ENCODE assay signal across 9 cellular contexts in the genomic region with DNA sequence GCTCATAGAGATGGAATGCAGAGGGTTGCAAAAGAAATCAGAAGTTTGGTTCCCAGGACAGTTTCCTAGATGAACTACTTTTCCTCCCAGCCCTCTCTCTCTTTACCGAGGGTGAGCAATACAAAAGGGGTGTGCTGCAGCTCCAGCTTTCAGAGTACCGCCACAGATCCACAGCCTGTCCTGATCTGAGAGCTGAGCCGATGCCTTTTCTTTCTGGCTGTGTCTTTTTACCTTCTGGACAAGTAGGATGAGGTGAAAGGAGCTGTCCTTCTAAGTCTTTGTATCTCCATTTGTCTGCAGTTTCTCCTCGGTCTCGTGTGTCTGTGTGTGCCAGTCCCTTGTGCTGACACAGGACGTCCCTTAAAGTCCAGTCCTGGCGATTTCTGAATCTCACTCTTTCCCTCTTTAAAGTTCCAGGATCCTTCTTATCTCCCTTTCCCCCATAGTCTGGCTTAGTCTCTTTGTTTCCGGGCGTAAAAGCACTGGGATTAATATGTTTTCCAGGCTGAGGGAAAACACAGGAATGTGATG. TPM values are rescaled to one million over a fixed set of nuclear protein-coding genes. Genes with fewer than 3 reads are reported as not detected.
A peak's percentile ranks its signal among the peaks of the same experiment; 100 is the strongest.
DNase-seq lines count a peak whose midpoint lies in the region; TF ChIP-seq lines count a peak whose summit lies in the region.
"Had no signal": no experiment of that assay in that cellular context is flagged by ENCODE, and none has a peak within 500 bp of the region (broad histone marks: within the 10 kb centered on the region; RNA-seq: fewer than 3 reads in every experiment).

No MANE protein-coding gene starts in this region.

- no peak for TF ChIP-seq CTCF in AG04449 (IDR thresholded peaks at IDR 0.05; ENCODE audit: insufficient read depth, low read length, missing control alignments)
- TF ChIP-seq CTCF in PC-9 (conservative IDR thresholded peaks at IDR 0.05), result no peak
- TF ChIP-seq CTCF in esophagus muscularis mucosa (IDR thresholded peaks at IDR 0.05), result no peak
- no peak for TF ChIP-seq CTCF in neural progenitor cell (IDR thresholded peaks at IDR 0.05)
- TF ChIP-seq CTCF in MM.1S (IDR thresholded peaks at IDR 0.05; ENCODE audit: low read length), result no peak

- H3K9me2 ChIP-seq in PC-9 (ENCODE audit: insufficient read depth) (no peaks in the 10 kb centered on the region), MM.1S (replicated peaks; ENCODE audit: insufficient read depth, low read length) (no peaks in the 10 kb centered on the region)

- peaks cover 31% of the 10 kb centered on the region for H3K36me3 Mint-ChIP-seq in neural progenitor cell
- no peaks in the 10 kb centered on the region for H3K36me3 Mint-ChIP-seq in T-helper 2 cell treated with Interferon-gamma antibody and Interleukin-4, amounts not matched to agents 5 μg/mL and 100 μg/mL, for 36 hours (ENCODE audit: low read depth)
- H3K36me3 Mint-ChIP-seq: memory B cell had no signal

- no peaks in the 10 kb centered on the region for H4K20me1 ChIP-seq in PC-9 (ENCODE audit: insufficient read depth)
- H4K20me1 ChIP-seq in neural progenitor cell (ENCODE audit: low read depth), result no peaks in the 10 kb centered on the region
- H4K20me1 ChIP-seq in MM.1S (ENCODE audit: insufficient read depth, low read length), result no peaks in the 10 kb centered on the region

- TF ChIP-seq EP300 in esophagus muscularis mucosa (IDR thresholded peaks at IDR 0.05), result no peak

- DNase-seq in AG04449 (ENCODE audit: low read depth, low spot score) (peak; percentile 63), PC-9 (peak; percentile 38 to 89), esophagus muscularis mucosa (ENCODE audit: extremely low spot score) (no peak), neural progenitor cell (ENCODE audit: low spot score) (peak; percentile 47), SIG-M5 treated with dmso at 0.1 percent for 504 hours (lab: John Stamatoyannopoulos, UW; ENCODE audit: unreplicated experiment) (no peak), Kasumi-1 (lab: John Stamatoyannopoulos, UW) (no peak), MM.1S (no peak)
- no peak for DNase-seq in T-helper 2 cell treated with Interferon-gamma antibody and Interleukin-4, amounts not matched to agents 5 μg/mL and 100 μg/mL, for 36 hours (ENCODE audit: low spot score)

- H3F3A ChIP-seq in PC-9 (ENCODE audit: insufficient read depth, low read depth) (peaks cover 21% of the 10 kb centered on the region), neural progenitor cell (ENCODE audit: low read depth) (peaks cover 23% of the 10 kb centered on the region), MM.1S (ENCODE audit: insufficient read depth, low read length) (no peaks in the 10 kb centered on the region)

- intact Hi-C loops in PC-9 (cut with micrococcal nuclease; ENCODE audit: unreplicated experiment), result loop anchor here (2.0 to 5.0 kb wide), 2 partner anchors 18 to 987 kb away; no protein-coding TSS in a partner anchor
- intact Hi-C loops in esophagus muscularis mucosa (cut with DNase I), result loop anchor here (10.0 kb wide), 1 partner anchor 54 kb away; no protein-coding TSS in a partner anchor

- H3K36me3 ChIP-seq in PC-9 (ENCODE audit: low read depth) (no peaks in the 10 kb centered on the region), esophagus muscularis mucosa (no peaks in the 10 kb centered on the region), neural progenitor cell (no peaks in the 10 kb centered on the region), MM.1S (replicated peaks; ENCODE audit: insufficient read depth, low read length) (no peaks in the 10 kb centered on the region)

- WGBS in esophagus muscularis mucosa, result 11% methylated on average over 9 of the region's 9 CpGs

- H3K79me2 ChIP-seq in PC-9 (ENCODE audit: low read depth) (0 out of 2 replicates have a peak, but pooled peaks cover 6% of the 10 kb centered on the region), neural progenitor cell (ENCODE audit: low read depth) (no peaks in the 10 kb centered on the region), MM.1S (ENCODE audit: low read length) (no peaks in the 10 kb centered on the region)

- peak overlapping the region; percentile 73 for H2AFZ ChIP-seq in PC-9
- peak overlapping the region; percentile 37 for H2AFZ ChIP-seq in neural progenitor cell (replicated peaks)
- no peak overlapping the region for H2AFZ ChIP-seq in MM.1S (ENCODE audit: low read length)

- H3K4me1 ChIP-seq in PC-9 (replicated peaks; ENCODE audit: insufficient read depth), result peaks cover 51% of the 10 kb centered on the region
- H3K4me1 ChIP-seq in esophagus muscularis mucosa, result peaks cover 19 to 87% (median 79%) of the 10 kb centered on the region in 4 donors
- H3K4me1 ChIP-seq in neural progenitor cell, result peaks cover 48% of the 10 kb centered on the region
- peaks cover 1% of the 10 kb centered on the region for H3K4me1 ChIP-seq in MM.1S (ENCODE audit: low read length)

- TSS peak; percentile 93 for BruUV-seq in PC-9 (replicated peaks; lab: Mats Ljungman, UMichigan)

- H3K27ac ChIP-seq in PC-9 (peak overlapping the region; percentile 94), esophagus muscularis mucosa (replicated peaks in 1 of 4) (peak overlapping the region; percentile 83 to 84 (median 83)), neural progenitor cell (peak overlapping the region; percentile 48), MM.1S (ENCODE audit: low read length) (no peak overlapping the region)

- TF ChIP-seq POLR2A in esophagus muscularis mucosa (IDR thresholded peaks at IDR 0.05; ENCODE audit: low read depth), result no peak

- H3K9ac ChIP-seq in neural progenitor cell (no peak overlapping the region), MM.1S (ENCODE audit: low read length) (no peak overlapping the region)

- peaks cover 19% of the 10 kb centered on the region for H3K9me3 Mint-ChIP-seq in neural progenitor cell
- H3K9me3 Mint-ChIP-seq in T-helper 2 cell treated with Interferon-gamma antibody and Interleukin-4, amounts not matched to agents 5 μg/mL and 100 μg/mL, for 36 hours, result no peaks in the 10 kb centered on the region
- H3K9me3 Mint-ChIP-seq: memory B cell had no signal

- no peak overlapping the region for H3K4me3 Mint-ChIP-seq in neural progenitor cell
- no peak overlapping the region for H3K4me3 Mint-ChIP-seq in T-helper 2 cell treated with Interferon-gamma antibody and Interleukin-4, amounts not matched to agents 5 μg/mL and 100 μg/mL, for 36 hours
- H3K4me3 Mint-ChIP-seq: memory B cell had no signal

- POLR2A ChIA-PET in AG04449 (lab: Yijun Ruan, JAX) (interaction anchor here (0.6 to 2.9 kb wide), 6 partner anchors 9 to 170 kb away, joined by 3 to 15 read pairs (median 4); no protein-coding TSS in a partner anchor), PC-9 (lab: Charles Lee; ENCODE audit: unreplicated experiment) (interaction anchor here (0.5 to 0.6 kb wide), 3 partner anchors 49 to 115 kb away, joined by 3 to 7 read pairs (median 3); no protein-coding TSS in a partner anchor)

- H3K4me2 ChIP-seq in PC-9, result peak overlapping the region; percentile 94
- H3K4me2 ChIP-seq in neural progenitor cell, result peak overlapping the region; percentile 59
- H3K4me2 ChIP-seq in MM.1S (ENCODE audit: low read depth, low read length), result no peak overlapping the region

- H3K27ac Mint-ChIP-seq in neural progenitor cell, result no peak overlapping the region
- no peak overlapping the region for H3K27ac Mint-ChIP-seq in T-helper 2 cell treated with Interferon-gamma antibody and Interleukin-4, amounts not matched to agents 5 μg/mL and 100 μg/mL, for 36 hours
- H3K27ac Mint-ChIP-seq: memory B cell had no signal

- H3K9me3 ChIP-seq in PC-9 (ENCODE audit: insufficient read depth, low read depth) (no peaks in the 10 kb centered on the region), esophagus muscularis mucosa (no peaks in the 10 kb centered on the region), neural progenitor cell (ENCODE audit: low read depth) (no peaks in the 10 kb centered on the region), MM.1S (replicated peaks; ENCODE audit: insufficient read depth, low read length) (no peaks in the 10 kb centered on the region)

- H3K4me3 ChIP-seq in AG04449 (ENCODE audit: low read depth, low read length), result peak overlapping the region; percentile 74
- peak overlapping the region; percentile 69 for H3K4me3 ChIP-seq in PC-9
- H3K4me3 ChIP-seq in esophagus muscularis mucosa, result peak overlapping the region; percentile 49 to 57 (median 56)
- no peak overlapping the region for H3K4me3 ChIP-seq in neural progenitor cell
- H3K4me3 ChIP-seq in MM.1S (ENCODE audit: low read length), result no peak overlapping the region

- peaks cover 3% of the 10 kb centered on the region for H3K27me3 Mint-ChIP-seq in neural progenitor cell (ENCODE audit: insufficient read depth, low read depth)
- peaks cover 4% of the 10 kb centered on the region for H3K27me3 Mint-ChIP-seq in T-helper 2 cell treated with Interferon-gamma antibody and Interleukin-4, amounts not matched to agents 5 μg/mL and 100 μg/mL, for 36 hours (ENCODE audit: low read depth)

- peaks cover 27% of the 10 kb centered on the region for H3K4me1 Mint-ChIP-seq in neural progenitor cell
- H3K4me1 Mint-ChIP-seq in T-helper 2 cell treated with Interferon-gamma antibody and Interleukin-4, amounts not matched to agents 5 μg/mL and 100 μg/mL, for 36 hours (ENCODE audit: low read depth), result peaks cover 22% of the 10 kb centered on the region

- H3K27me3 ChIP-seq in PC-9 (ENCODE audit: insufficient read depth, low read depth) (no peaks in the 10 kb centered on the region), esophagus muscularis mucosa (no peaks in the 10 kb centered on the region), neural progenitor cell (no peaks in the 10 kb centered on the region), MM.1S (replicated peaks; ENCODE audit: insufficient read depth, low read length) (no peaks in the 10 kb centered on the region)

- CTCF ChIA-PET in AG04449 (lab: Yijun Ruan, JAX), result interaction anchor here (1.1 to 9.4 kb wide), 5 partner anchors 58 to 339 kb away, joined by 4 to 104 read pairs (median 25); no protein-coding TSS in a partner anchor
- CTCF ChIA-PET in PC-9 (lab: Charles Lee), result interaction anchor here (0.6 kb wide), 1 partner anchor 373 kb away, joined by 4 read pairs; no protein-coding TSS in a partner anchor

RNA-seq across cellular contexts. Expression of a gene that starts 0.5 kb away (rescaled TPM):
- total RNA-seq in PC-9 (2021) (142 and 162 TPM in 2 replicates), esophagus muscularis mucosa (100 to 1,000 TPM in 2 of 4 donors, 10 to 100 TPM in 2; 34.7 to 213 (median 127) TPM), neural progenitor cell (ENCODE audit: low replicate concordance) (14.7 and 21.5 TPM in 2 replicates)

Comparison
In these comparisons a context has a peak if more than half of its experiments do, and no peak if none do; other contexts are left out.
1. DNase-seq: peak in AG04449 (single experiment), PC-9 (2 of 2) and neural progenitor cell (single experiment); none in esophagus muscularis mucosa (single experiment), SIG-M5 treated with dmso at 0.1 percent for 504 hours (single experiment), Kasumi-1 (0 of 2), T-helper 2 cell treated with Interferon-gamma antibody and Interleukin-4, amounts not matched to agents 5 μg/mL and 100 μg/mL, for 36 hours (single experiment) and MM.1S (single experiment).
2. H3K4me3 ChIP-seq: peak in AG04449 (single experiment), PC-9 (single experiment) and esophagus muscularis mucosa (4 of 4); none in neural progenitor cell (single experiment) and MM.1S (single experiment).